Comparison of ENCODE assay signal across 18 cellular contexts in the genomic region with DNA sequence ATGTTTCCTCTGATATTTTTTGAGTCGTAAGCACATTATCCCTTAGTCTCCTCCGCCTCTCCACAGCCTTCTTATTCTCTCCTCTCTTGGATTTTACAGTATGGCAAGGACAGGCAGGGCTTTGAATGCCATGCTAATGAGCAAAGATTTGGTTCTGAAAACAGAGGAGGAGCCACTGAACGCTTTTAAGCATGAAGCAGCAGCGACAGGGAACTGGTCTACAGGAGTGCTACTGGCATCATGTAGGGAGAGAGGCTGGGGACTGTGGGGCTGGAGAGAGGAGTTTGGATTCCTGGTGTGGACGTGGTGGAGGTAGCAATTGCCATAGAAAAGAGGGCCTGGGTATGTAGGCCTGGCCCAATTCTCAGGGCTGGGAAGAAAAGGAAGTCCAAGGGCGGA.
"Had no signal": no experiment of that assay in that cellular context is flagged by ENCODE, and none has a peak within 500 bp of the region (broad histone marks: within the 10 kb centered on the region; RNA-seq: fewer than 3 reads in every experiment).

No MANE protein-coding gene starts in this region.

- H3K36me3 ChIP-seq: gastrocnemius medialis, left lung, sigmoid colon had no signal

- H3K9me3 ChIP-seq: gastrocnemius medialis, left lung, psoas muscle, sigmoid colon had no signal

- H3K27me3 ChIP-seq: gastrocnemius medialis, left lung, sigmoid colon had no signal

- H3K4me1 ChIP-seq: gastrocnemius medialis, left lung, psoas muscle, sigmoid colon had no signal

- H3K27ac Mint-ChIP-seq: activated B cell treated with CpG ODN at 0.5 μM for 24 hours; activated CD4-positive, alpha-beta T cell treated with anti-CD3 and anti-CD28 coated beads, Interleukin-2, amount 10 ng/mL, durations not matched to agents 7 days and 5 days; activated naive CD4-positive, alpha-beta T cell treated with anti-CD3 and anti-CD28 coated beads for 36 hours; activated T-helper 17 cell treated with anti-CD3 and anti-CD28 coated beads, Interleukin-2, amount 50 U/mL, for 72 hours; natural killer cell; type B pancreatic cell had no signal

- H3K9me3 Mint-ChIP-seq: activated B cell treated with CpG ODN at 0.5 μM for 24 hours; activated CD4-positive, alpha-beta T cell treated with anti-CD3 and anti-CD28 coated beads, Interleukin-2, amount 10 ng/mL, durations not matched to agents 7 days and 5 days; activated naive CD4-positive, alpha-beta T cell treated with anti-CD3 and anti-CD28 coated beads for 36 hours; activated T-helper 17 cell treated with anti-CD3 and anti-CD28 coated beads, Interleukin-2, amount 50 U/mL, for 72 hours; natural killer cell had no signal

- H3K4me3 ChIP-seq: coronary artery, gastrocnemius medialis, left lung, psoas muscle, sigmoid colon had no signal

- H3K36me3 Mint-ChIP-seq: natural killer cell, type B pancreatic cell had no signal

- H3K4me3 Mint-ChIP-seq: activated B cell treated with CpG ODN at 0.5 μM for 24 hours; activated CD4-positive, alpha-beta T cell treated with anti-CD3 and anti-CD28 coated beads, Interleukin-2, amount 10 ng/mL, durations not matched to agents 7 days and 5 days; activated naive CD4-positive, alpha-beta T cell treated with anti-CD3 and anti-CD28 coated beads for 36 hours; activated T-helper 17 cell treated with anti-CD3 and anti-CD28 coated beads, Interleukin-2, amount 50 U/mL, for 72 hours; natural killer cell; type B pancreatic cell had no signal

- DNase-seq: activated B cell treated with CpG ODN at 0.5 μM for 24 hours; activated CD4-positive, alpha-beta T cell treated with anti-CD3 and anti-CD28 coated beads, Interleukin-2, amount 10 ng/mL, durations not matched to agents 7 days and 5 days; activated naive CD4-positive, alpha-beta T cell treated with anti-CD3 and anti-CD28 coated beads for 36 hours; activated T-cell treated with anti-CD3 and anti-CD28 coated beads for 4 hours; central memory CD4-positive, alpha-beta T cell; effector CD8-positive, alpha-beta T cell; gastrocnemius medialis; left lung; natural killer cell; psoas muscle; sigmoid colon; stimulated activated CD4-positive, alpha-beta T cell treated with anti-CD3 and anti-CD28 coated beads, Interleukin-12 subunit alpha, Interleukin-12 subunit beta, amount 100 ng/mL, for 4 hours; stimulated activated CD4-positive, alpha-beta T cell treated with anti-CD3 and anti-CD28 coated beads, Interleukin-2, amount 100 ng/mL, for 48 hours; stimulated activated naive CD4-positive, alpha-beta T cell treated with Interleukin-2 at 50 U/mL for 16 hours; T-helper 1 cell had no signal

- H3K4me1 Mint-ChIP-seq: activated B cell treated with CpG ODN at 0.5 μM for 24 hours; activated T-helper 17 cell treated with anti-CD3 and anti-CD28 coated beads, Interleukin-2, amount 50 U/mL, for 72 hours had no signal

- H3K27me3 Mint-ChIP-seq: activated T-helper 17 cell treated with anti-CD3 and anti-CD28 coated beads, Interleukin-2, amount 50 U/mL, for 72 hours had no signal

- ATAC-seq: activated T-helper 17 cell treated with anti-CD3 and anti-CD28 coated beads, Interleukin-2, amount 50 U/mL, for 72 hours; gastrocnemius medialis; left lung; natural killer cell; psoas muscle had no signal

- H3K27ac ChIP-seq: coronary artery, gastrocnemius medialis, left lung, psoas muscle, sigmoid colon had no signal
